29 cellular contexts compared by ENCODE assay signal in the genomic region with DNA sequence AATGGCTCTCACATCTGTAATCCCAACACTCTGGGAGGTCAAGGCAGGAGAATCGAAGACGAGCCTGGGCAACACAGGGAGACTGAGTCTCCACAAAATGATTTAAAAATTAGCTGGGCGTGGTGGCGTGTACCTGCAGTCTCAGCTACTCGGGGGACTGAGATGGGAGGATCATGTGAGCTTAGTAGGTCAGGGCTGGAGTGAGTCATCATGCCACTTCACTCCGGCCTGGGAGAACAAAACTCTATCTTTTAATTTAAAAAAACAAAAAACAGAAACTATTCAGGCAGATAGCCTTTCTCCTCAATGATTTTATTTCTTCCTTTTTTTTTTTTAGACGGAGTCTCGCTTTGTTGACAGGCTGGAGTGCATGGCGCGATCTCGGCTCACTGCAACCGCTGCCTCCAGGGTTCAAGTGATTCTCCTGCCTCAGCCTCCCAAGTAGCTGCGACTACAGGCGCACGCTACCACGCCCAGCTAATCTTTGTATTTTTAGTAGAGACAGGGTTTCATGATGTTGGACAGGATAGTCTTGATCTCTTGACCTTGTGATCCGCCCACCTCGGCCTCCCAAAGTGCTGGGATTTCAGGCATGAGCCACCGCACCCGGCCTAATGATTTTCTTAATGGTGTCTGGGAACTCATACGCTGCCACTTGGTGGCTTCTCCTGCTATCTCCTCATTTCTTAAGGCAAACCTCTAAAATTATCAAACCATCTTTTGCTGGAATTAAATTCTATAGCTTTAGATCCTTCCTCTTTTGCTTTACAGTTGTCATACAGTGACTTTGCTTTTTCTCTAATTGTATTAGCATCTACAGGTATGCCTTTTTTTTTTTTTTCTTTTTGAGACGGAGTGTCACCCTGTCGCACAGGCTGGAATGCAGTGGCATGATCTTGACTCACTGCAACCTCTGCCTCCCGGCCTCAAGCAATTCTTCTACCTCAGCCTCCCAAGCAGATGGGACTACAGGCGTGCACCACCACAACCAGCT. TPM values are rescaled to one million over a fixed set of nuclear protein-coding genes. Genes with fewer than 3 reads are reported as not detected.
DNase-seq lines count a peak whose midpoint lies in the region; ATAC-seq, FAIRE-seq and TF ChIP-seq lines count a peak whose summit lies in the region.
"Had no signal": no experiment of that assay in that cellular context is flagged by ENCODE, and none has a peak within 500 bp of the region (broad histone marks: within the 10 kb centered on the region; RNA-seq: fewer than 3 reads in every experiment).

No MANE protein-coding gene starts in this region.

- peaks cover 4% of the 10 kb centered on the region for H3K9me1 ChIP-seq in endothelial cell of umbilical vein (replicated peaks; ENCODE audit: control insufficient read depth, extremely low read depth, insufficient read depth, low read length)

- whole genome bisulfite sequencing in body of pancreas, 2 donors = 93 to 95% methylated on average over 25 of the region's 25 CpGs

- 0 out of 2 replicates have a peak overlapping the region, but pooled peaks have one; percentile 9 for H3K27ac ChIP-seq in ACC112 (ENCODE audit: low read depth, low read length)
- peak overlapping the region; percentile 67 for H3K27ac ChIP-seq in GM23338 (ENCODE audit: low read depth)
- H3K27ac ChIP-seq in endothelial cell of umbilical vein (ENCODE audit: insufficient read depth, low read depth, low read length) = no peak overlapping the region
- H3K27ac ChIP-seq in body of pancreas = no peak overlapping the region
- H3K27ac ChIP-seq: BLaER1, Peyer's patch, upper lobe of right lung had no signal

- no TSS peak for BruUV-seq in endothelial cell of umbilical vein (replicated peaks; lab: Mats Ljungman, UMichigan)

- H3K9me3 ChIP-seq in endothelial cell of umbilical vein (replicated peaks; ENCODE audit: control insufficient read depth, insufficient read depth, low read length) (no peaks in the 10 kb centered on the region), body of pancreas (no peaks in the 10 kb centered on the region)
- H3K9me3 ChIP-seq: Caco-2, upper lobe of right lung had no signal

- H3K27ac Mint-ChIP-seq in GM23338 = no peak overlapping the region
- peak overlapping the region; percentile 41 for H3K27ac Mint-ChIP-seq in activated B cell treated with CpG ODN at 0.5 μM for 24 hours
- H3K27ac Mint-ChIP-seq: activated CD4-positive, alpha-beta memory T cell treated with anti-CD3 and anti-CD28 coated beads, Interleukin-2, amount 10 ng/mL, durations not matched to agents 7 days and 5 days; activated naive CD4-positive, alpha-beta T cell treated with anti-CD3 and anti-CD28 coated beads, Interleukin-2, amount 50 U/mL, for 72 hours; activated T-helper 17 cell treated with anti-CD3 and anti-CD28 coated beads, Interleukin-2, amount 50 U/mL, for 72 hours had no signal

- no peaks in the 10 kb centered on the region for H3K27me3 ChIP-seq in ACC112 (ENCODE audit: insufficient read depth, low read length)
- no peaks in the 10 kb centered on the region for H3K27me3 ChIP-seq in GM23338 (ENCODE audit: insufficient read depth)
- H3K27me3 ChIP-seq in endothelial cell of umbilical vein (ENCODE audit: control insufficient read depth in 2 of 2, insufficient read depth in 2 of 2, low read length in 2 of 2) = no peaks in the 10 kb centered on the region
- no peaks in the 10 kb centered on the region for H3K27me3 ChIP-seq in body of pancreas
- H3K27me3 ChIP-seq: BLaER1, Peyer's patch, upper lobe of right lung had no signal

- no peak for TF ChIP-seq POLR2A in endothelial cell of umbilical vein (IDR thresholded peaks at IDR 0.05; ENCODE audit: low read depth, low read length)
- no peak for TF ChIP-seq POLR2A in body of pancreas (IDR thresholded peaks at IDR 0.05)

- H3K27me3 Mint-ChIP-seq in GM23338 (ENCODE audit: insufficient read depth, low read depth, poor library complexity) = no peaks in the 10 kb centered on the region
- H3K27me3 Mint-ChIP-seq in activated B cell treated with CpG ODN at 0.5 μM for 24 hours = no peaks in the 10 kb centered on the region
- H3K27me3 Mint-ChIP-seq: activated CD4-positive, alpha-beta memory T cell treated with anti-CD3 and anti-CD28 coated beads, Interleukin-2, amount 10 ng/mL, durations not matched to agents 7 days and 5 days; activated T-helper 17 cell treated with anti-CD3 and anti-CD28 coated beads, Interleukin-2, amount 50 U/mL, for 72 hours; naive thymus-derived CD8-positive, alpha-beta T cell had no signal

- intact Hi-C loops in activated B cell treated with CpG ODN at 0.5 μM for 24 hours (cut with micrococcal nuclease) (loop anchor here (2.0 kb wide), 1 partner anchor 13 kb away; no protein-coding TSS in a partner anchor), endothelial cell of umbilical vein (cut with micrococcal nuclease) (no loop called here), body of pancreas (cut with DNase I) (no loop called here)

- peaks cover 53% of the 10 kb centered on the region for H3K79me2 ChIP-seq in ACC112 (ENCODE audit: control insufficient read depth, insufficient read depth, low read length, unreplicated experiment)
- peaks cover 100% of the 10 kb centered on the region for H3K79me2 ChIP-seq in GM23338 (replicated peaks; ENCODE audit: insufficient read depth)
- peaks cover 77% of the 10 kb centered on the region for H3K79me2 ChIP-seq in endothelial cell of umbilical vein (ENCODE audit: control insufficient read depth, insufficient read depth, low read length)

- no peak for FAIRE-seq in endothelial cell of umbilical vein (lab: Jason Lieb, UNC)
- FAIRE-seq: GM12892, keratinocyte had no signal

- TF ChIP-seq CTCF in GM23338 (conservative IDR thresholded peaks at IDR 0.05; ENCODE audit: low read depth in 2 of 2) = no peak
- TF ChIP-seq CTCF in activated B cell treated with CpG ODN at 0.5 μM for 24 hours (IDR thresholded peaks at IDR 0.05) = no peak
- TF ChIP-seq CTCF in endothelial cell of umbilical vein (IDR thresholded peaks at IDR 0.05; ENCODE audit: extremely low read depth in 1 of 2, insufficient read depth in 1 of 2, low read depth in 1 of 2, low read length in 2 of 2) = no peak
- no peak for TF ChIP-seq CTCF in body of pancreas (IDR thresholded peaks at IDR 0.05)

- H3K4me1 ChIP-seq in ACC112 (ENCODE audit: control insufficient read depth, insufficient read depth, low read length, unreplicated experiment) = peaks cover 14% of the 10 kb centered on the region
- peaks cover 12% of the 10 kb centered on the region for H3K4me1 ChIP-seq in GM23338 (ENCODE audit: insufficient read depth)
- peaks cover 9% of the 10 kb centered on the region for H3K4me1 ChIP-seq in endothelial cell of umbilical vein (ENCODE audit: control insufficient read depth, extremely low read depth, insufficient read depth, low read length)
- H3K4me1 ChIP-seq in body of pancreas = peaks cover 30% of the 10 kb centered on the region
- H3K4me1 ChIP-seq: Peyer's patch, upper lobe of right lung had no signal

- no peak overlapping the region for H3K9ac ChIP-seq in endothelial cell of umbilical vein (replicated peaks; ENCODE audit: extremely low read depth, insufficient read depth, low read length)
- H3K9ac ChIP-seq: BLaER1 had no signal

- no peak for ATAC-seq in GM23338
- ATAC-seq in activated B cell treated with CpG ODN at 0.5 μM for 24 hours (ENCODE audit: low read depth) = no peak
- ATAC-seq in HG02642 (IDR thresholded peaks at IDR 0.05; ENCODE audit: poor library complexity, unreplicated experiment) = no peak
- no peak for ATAC-seq in body of pancreas
- ATAC-seq: activated naive CD4-positive, alpha-beta T cell treated with anti-CD3 and anti-CD28 coated beads, Interleukin-2, amount 50 U/mL, for 72 hours; activated T-helper 17 cell treated with anti-CD3 and anti-CD28 coated beads, Interleukin-2, amount 50 U/mL, for 72 hours; naive thymus-derived CD8-positive, alpha-beta T cell; upper lobe of right lung had no signal

- dilution Hi-C loops in endothelial cell of umbilical vein (cut with MboI; ENCODE audit: extremely low pct_ligation_motif_present, low sequenced_read_pairs) = no loop called here

- H3K9me3 Mint-ChIP-seq in GM23338 (peaks cover 27% of the 10 kb centered on the region), activated B cell treated with CpG ODN at 0.5 μM for 24 hours (no peaks in the 10 kb centered on the region)
- H3K9me3 Mint-ChIP-seq: activated T-helper 17 cell treated with anti-CD3 and anti-CD28 coated beads, Interleukin-2, amount 50 U/mL, for 72 hours had no signal

- H4K20me1 ChIP-seq in GM23338 (replicated peaks; ENCODE audit: insufficient read depth) (peaks cover 43% of the 10 kb centered on the region), endothelial cell of umbilical vein (replicated peaks; ENCODE audit: control insufficient read depth, extremely low read depth, insufficient read depth, low read length) (peaks cover 3% of the 10 kb centered on the region)

- H3K4me3 Mint-ChIP-seq in GM23338 (no peak overlapping the region), activated B cell treated with CpG ODN at 0.5 μM for 24 hours (no peak overlapping the region)
- H3K4me3 Mint-ChIP-seq: activated CD4-positive, alpha-beta memory T cell treated with anti-CD3 and anti-CD28 coated beads, Interleukin-2, amount 10 ng/mL, durations not matched to agents 7 days and 5 days; activated T-helper 17 cell treated with anti-CD3 and anti-CD28 coated beads, Interleukin-2, amount 50 U/mL, for 72 hours; naive thymus-derived CD8-positive, alpha-beta T cell had no signal

- CTCF ChIA-PET in activated B cell treated with CpG ODN at 0.5 μM for 24 hours (lab: Charles Lee) (interaction anchor here (1.0 kb wide), 1 partner anchor 10 kb away, joined by 3 read pairs; no protein-coding TSS in a partner anchor), endothelial cell of umbilical vein (lab: Charles Lee) (interaction anchor here (1.5 kb wide), 1 partner anchor 9 kb away, joined by 5 read pairs; no protein-coding TSS in a partner anchor)

- H3K4me3 ChIP-seq in ACC112 (ENCODE audit: low read depth, low read length) (no peak overlapping the region), GM23338 (no peak overlapping the region), endothelial cell of umbilical vein (replicated peaks in 1 of 3; ENCODE audit: insufficient read depth in 1 of 3, low read depth in 1 of 3, low read length in 3 of 3) (no peak overlapping the region), body of pancreas (no peak overlapping the region)
- H3K4me3 ChIP-seq: BLaER1, Peyer's patch, smooth muscle cell, upper lobe of right lung had no signal

- no peak overlapping the region for H2AFZ ChIP-seq in ACC112 (ENCODE audit: low read length, unreplicated experiment)
- H2AFZ ChIP-seq in GM23338 = no peak overlapping the region
- no peak overlapping the region for H2AFZ ChIP-seq in endothelial cell of umbilical vein (ENCODE audit: low read depth, low read length)

- H3K9me2 ChIP-seq in GM23338 (ENCODE audit: insufficient read depth) = no peaks in the 10 kb centered on the region; the same call in 1 of the 2 replicates

- DNase-seq in GM23338 (ENCODE audit: low spot score) (no peak), activated B cell treated with CpG ODN at 0.5 μM for 24 hours (no peak), endothelial cell of umbilical vein (ENCODE audit: low read depth, low spot score) (no peak), dedifferentiated amniotic fluid mesenchymal stem cell (ENCODE audit: extremely low spot score) (no peak), body of pancreas (no peak), GDM1 (lab: John Stamatoyannopoulos, UW) (no peak)
- DNase-seq: activated CD4-positive, alpha-beta memory T cell treated with anti-CD3 and anti-CD28 coated beads, Interleukin-2, amount 10 ng/mL, durations not matched to agents 7 days and 5 days; activated CD4-positive, alpha-beta T cell treated with anti-CD3 and anti-CD28 coated beads for 1 hour; activated CD8-positive, alpha-beta memory T cell treated with anti-CD3 and anti-CD28 coated beads, Interleukin-2, amount 50 U/mL, for 48 hours; aorta; Caco-2; glutamatergic neuron; GOT3; left ventricle myocardium superior; naive thymus-derived CD8-positive, alpha-beta T cell; NCI-H1105; NCI-H2029 treated with DMSO at 0.1 percent for 48 hours; Peyer's patch; retina; SIG-M5; upper lobe of right lung had no signal

- H3K36me3 Mint-ChIP-seq in GM23338 (ENCODE audit: low read depth) = peaks cover 38% of the 10 kb centered on the region
- H3K36me3 Mint-ChIP-seq in activated B cell treated with CpG ODN at 0.5 μM for 24 hours (ENCODE audit: low read depth) = peaks cover 11% of the 10 kb centered on the region

- H3F3A ChIP-seq in GM23338 (replicated peaks; ENCODE audit: low read depth) = no peaks in the 10 kb centered on the region

- H3K4me1 Mint-ChIP-seq in GM23338 (peaks cover 9% of the 10 kb centered on the region), activated B cell treated with CpG ODN at 0.5 μM for 24 hours (peaks cover 55% of the 10 kb centered on the region)

- no peak overlapping the region for H3K4me2 ChIP-seq in GM23338
- H3K4me2 ChIP-seq in endothelial cell of umbilical vein (ENCODE audit: insufficient read depth, low read length) = no peak overlapping the region
- H3K4me2 ChIP-seq: BLaER1, smooth muscle cell had no signal

- POLR2A ChIA-PET in activated B cell treated with CpG ODN at 0.5 μM for 24 hours (lab: Charles Lee) (interaction anchor here (0.6 to 2.1 kb wide), 2 partner anchors 10 to 16 kb away, joined by 3 to 7 read pairs; no protein-coding TSS in a partner anchor), endothelial cell of umbilical vein (lab: Charles Lee) (interaction anchor here (0.5 kb wide), 1 partner anchor 635 kb away, joined by 6 read pairs; no protein-coding TSS in a partner anchor)

- H3K36me3 ChIP-seq in ACC112 (ENCODE audit: insufficient read depth, low read length) = no peaks in the 10 kb centered on the region
- no peaks in the 10 kb centered on the region for H3K36me3 ChIP-seq in GM23338 (ENCODE audit: insufficient read depth)
- H3K36me3 ChIP-seq in endothelial cell of umbilical vein (ENCODE audit: control insufficient read depth in 2 of 2, extremely low read depth in 1 of 2, insufficient read depth in 2 of 2, low read length in 2 of 2) = no peaks in the 10 kb centered on the region
- H3K36me3 ChIP-seq in body of pancreas (replicated peaks in 1 of 2; ENCODE audit: insufficient read depth in 1 of 2, low read depth in 2 of 2) = no peaks in the 10 kb centered on the region
- H3K36me3 ChIP-seq: Peyer's patch, upper lobe of right lung had no signal

RNA-seq across cellular contexts. Expression of a gene that starts 22.9 kb away (rescaled TPM):
- 66.3 and 85.4 TPM in 2 replicates for total RNA-seq in GM23338 (2014; rRNA removed; shearing (Covaris generic))
- polyA plus RNA-seq in GM23338 (2016; fragmentation: Nextera tagmentation; extraction: Ambion mirVana) = 73.0 and 91.5 TPM in 2 replicates
- 52.2 and 59.2 TPM in 2 replicates for total RNA-seq in activated B cell treated with CpG ODN at 0.5 μM for 24 hours
- total RNA-seq in endothelial cell of umbilical vein = 55.2 and 58.4 TPM in 2 replicates
- 8.6 and 13.4 TPM in 2 replicates for polyA plus RNA-seq in endothelial cell of umbilical vein
- polyA plus RNA-seq in endothelial cell of umbilical vein (2011; cell fraction: cytosol; rRNA removed) = 13.7 and 16.6 TPM in 2 replicates
- 27.7 and 30.2 TPM in 2 replicates for polyA plus RNA-seq in endothelial cell of umbilical vein (2011; cell fraction: nucleus; rRNA removed)
- polyA plus RNA-seq in endothelial cell of umbilical vein (2012) = 33.8 and 35.0 TPM in 2 replicates
- 35.2 and 48.1 TPM in 2 replicates for polyA minus RNA-seq in endothelial cell of umbilical vein
- polyA minus RNA-seq in endothelial cell of umbilical vein (2011; cell fraction: cytosol; rRNA and poly(A)+ RNA removed) = 12.3 TPM
- 75.1 and 99.2 TPM in 2 replicates for polyA minus RNA-seq in endothelial cell of umbilical vein (2011; cell fraction: nucleus; rRNA and poly(A)+ RNA removed)
- total RNA-seq in body of pancreas = 10 to 100 TPM; 23.4 to 31.1 TPM

Comparison
In these comparisons a context has a peak if more than half of its experiments do, and no peak if none do; other contexts are left out.
1. H3K27ac ChIP-seq: peak in ACC112 (single experiment) and GM23338 (single experiment); none in endothelial cell of umbilical vein (single experiment) and body of pancreas (0 of 4).